Comparison of ENCODE assay signal across 12 cellular contexts in genomic region chr10:80195046-80195574, GRCh38. TPM values are rescaled to one million over a fixed set of nuclear protein-coding genes. Genes with fewer than 3 reads are reported as not detected.
DNase-seq lines count a peak whose midpoint lies in the region; ATAC-seq, FAIRE-seq and TF ChIP-seq lines count a peak whose summit lies in the region.
"Had no signal": no experiment of that assay in that cellular context is flagged by ENCODE, and none has a peak within 500 bp of the region (broad histone marks: within the 10 kb centered on the region; RNA-seq: fewer than 3 reads in every experiment).

No MANE protein-coding gene starts in this region.

- peaks cover 76% of the 10 kb centered on the region for H3K4me1 Mint-ChIP-seq in activated T-cell treated with anti-CD3 and anti-CD28 coated beads, Interleukin-2, amount 50 U/mL, for 72 hours (ENCODE audit: low read depth)
- H3K4me1 Mint-ChIP-seq in activated B cell treated with CpG ODN at 0.5 μM for 24 hours, result peaks cover 78% of the 10 kb centered on the region
- H3K4me1 Mint-ChIP-seq in stimulated activated naive B cell treated with anti-CD40 and anti-IgM and Interleukin-4, amounts not matched to agents 10 μg/mL and 1 μg/mL and 100 μg/mL, for 72 hours, result peaks cover 50 to 73% of the 10 kb centered on the region in 2 donors

- no peak for TF ChIP-seq EP300 in gastroesophageal sphincter (IDR thresholded peaks at IDR 0.05)

- H3K9me3 ChIP-seq in kidney (ENCODE audit: control insufficient read depth in 1 of 2, low read length in 2 of 2) (no peaks in the 10 kb centered on the region), gastroesophageal sphincter (no peaks in the 10 kb centered on the region)

- H3K27me3 Mint-ChIP-seq in activated T-cell treated with anti-CD3 and anti-CD28 coated beads, Interleukin-2, amount 50 U/mL, for 72 hours (ENCODE audit: low read depth), result no peaks in the 10 kb centered on the region
- no peaks in the 10 kb centered on the region for H3K27me3 Mint-ChIP-seq in activated B cell treated with CpG ODN at 0.5 μM for 24 hours
- H3K27me3 Mint-ChIP-seq in stimulated activated naive B cell treated with anti-CD40 and anti-IgM and Interleukin-4, amounts not matched to agents 10 μg/mL and 1 μg/mL and 100 μg/mL, for 72 hours, result no peaks in the 10 kb centered on the region

- no peak overlapping the region for H3K4me3 ChIP-seq in kidney (ENCODE audit: low read length in 2 of 2)
- H3K4me3 ChIP-seq in gastroesophageal sphincter, result no peak overlapping the region

- intact Hi-C loops in activated B cell treated with CpG ODN at 0.5 μM for 24 hours (cut with micrococcal nuclease), result loop anchor here (5.0 kb wide), 1 partner anchor 948 kb away; no protein-coding TSS in a partner anchor
- intact Hi-C loops in kidney (cut with DNase I), result no loop called here

- TF ChIP-seq POLR2A in gastroesophageal sphincter (IDR thresholded peaks at IDR 0.05), result no peak

- TF ChIP-seq CTCF in activated B cell treated with CpG ODN at 0.5 μM for 24 hours (IDR thresholded peaks at IDR 0.05) (no peak), kidney (IDR thresholded peaks at IDR 0.05; ENCODE audit: borderline replicate concordance, extremely low read depth, insufficient read depth) (no peak), gastroesophageal sphincter (IDR thresholded peaks at IDR 0.05) (no peak)

- peak overlapping the region; percentile 57 to 91 for H3K4me3 Mint-ChIP-seq in activated T-cell treated with anti-CD3 and anti-CD28 coated beads, Interleukin-2, amount 50 U/mL, for 72 hours
- peak overlapping the region; percentile 11 for H3K4me3 Mint-ChIP-seq in activated B cell treated with CpG ODN at 0.5 μM for 24 hours
- H3K4me3 Mint-ChIP-seq in stimulated activated naive B cell treated with anti-CD40 and anti-IgM and Interleukin-4, amounts not matched to agents 10 μg/mL and 1 μg/mL and 100 μg/mL, for 72 hours, result peak overlapping the region in 1 of 2 donors; percentile 47

- peaks cover 45 to 63% of the 10 kb centered on the region in 2 donors for H3K4me1 ChIP-seq in kidney (ENCODE audit: control insufficient read depth in 1 of 2, insufficient read depth in 1 of 2, low read depth in 1 of 2, low read length in 2 of 2)
- H3K4me1 ChIP-seq in gastroesophageal sphincter, result peaks cover 11 to 91% (median 30%) of the 10 kb centered on the region in 3 donors

- POLR2A ChIA-PET in activated B cell treated with CpG ODN at 0.5 μM for 24 hours (lab: Charles Lee), result no interaction called here

- peak overlapping the region; percentile 99 for H3K27ac Mint-ChIP-seq in activated T-cell treated with anti-CD3 and anti-CD28 coated beads, Interleukin-2, amount 50 U/mL, for 72 hours
- peak overlapping the region; percentile 94 for H3K27ac Mint-ChIP-seq in activated B cell treated with CpG ODN at 0.5 μM for 24 hours
- peak overlapping the region; percentile 92 for H3K27ac Mint-ChIP-seq in stimulated activated naive B cell treated with anti-CD40 and anti-IgM and Interleukin-4, amounts not matched to agents 10 μg/mL and 1 μg/mL and 100 μg/mL, for 72 hours

- H3K27me3 ChIP-seq in gastroesophageal sphincter, result no peaks in the 10 kb centered on the region

- CTCF ChIA-PET in activated B cell treated with CpG ODN at 0.5 μM for 24 hours (lab: Charles Lee), result interaction anchor here (1.4 to 1.8 kb wide), 2 partner anchors 9 to 10 kb away, joined by 4 to 5 read pairs; partner anchors contain the start of gene ANXA11

- no peak for DNase-seq in activated T-cell treated with anti-CD3 and anti-CD28 coated beads, Interleukin-2, amount 50 U/mL, for 72 hours
- DNase-seq in activated T-cell treated with anti-CD3 and anti-CD28 coated beads for 4 hours (no peak), activated B cell treated with CpG ODN at 0.5 μM for 24 hours (no peak), kidney (no peak), RPMI8226 (no peak)
- no peak for DNase-seq in stimulated activated naive B cell treated with anti-CD40 and anti-IgM and Interleukin-4, amounts not matched to agents 10 μg/mL and 1 μg/mL and 100 μg/mL, for 72 hours
- DNase-seq: NCI-H1694 treated with DMSO at 0.1 percent for 48 hours, occipital lobe, substantia nigra had no signal

- H3K27ac ChIP-seq in kidney (ENCODE audit: low read depth in 2 of 2, low read length in 2 of 2), result peak overlapping the region; percentile 83 to 94
- H3K27ac ChIP-seq in gastroesophageal sphincter, result peak overlapping the region in 2 of 4 donors; percentile 32 to 80

- no peak for FAIRE-seq in kidney (lab: Jason Lieb, UNC)

- H3K36me3 ChIP-seq in kidney (ENCODE audit: control insufficient read depth in 1 of 2, insufficient read depth in 2 of 2, low read length in 2 of 2), result no peaks in the 10 kb centered on the region
- H3K36me3 ChIP-seq in gastroesophageal sphincter, result peaks cover 0 to 13% of the 10 kb centered on the region in 2 donors

- no peak for ATAC-seq in activated T-cell treated with anti-CD3 and anti-CD28 coated beads, Interleukin-2, amount 50 U/mL, for 72 hours (replicated peaks in 1 of 2)
- ATAC-seq in activated B cell treated with CpG ODN at 0.5 μM for 24 hours (ENCODE audit: low read depth) (no peak), HG02588 (IDR thresholded peaks at IDR 0.05; ENCODE audit: unreplicated experiment) (no peak), gastroesophageal sphincter (no peak)
- no peak for ATAC-seq in stimulated activated naive B cell treated with anti-CD40 and anti-IgM and Interleukin-4, amounts not matched to agents 10 μg/mL and 1 μg/mL and 100 μg/mL, for 72 hours (replicated peaks)
- ATAC-seq: esophagus mucosa had no signal

- WGBS in gastroesophageal sphincter (ENCODE audit: low coverage in 1 of 2), 2 donors, result 83% methylated on average over 2 of the region's 4 CpGs; no CpG with 5 or more reads in 1 of the 2 donors

- H3K36me3 Mint-ChIP-seq in activated T-cell treated with anti-CD3 and anti-CD28 coated beads, Interleukin-2, amount 50 U/mL, for 72 hours (ENCODE audit: insufficient read depth in 2 of 2), result peaks cover 13 to 27% of the 10 kb centered on the region in 2 donors
- H3K36me3 Mint-ChIP-seq in activated B cell treated with CpG ODN at 0.5 μM for 24 hours (ENCODE audit: low read depth), result peaks cover 24% of the 10 kb centered on the region
- peaks cover 36 to 45% of the 10 kb centered on the region in 2 donors for H3K36me3 Mint-ChIP-seq in stimulated activated naive B cell treated with anti-CD40 and anti-IgM and Interleukin-4, amounts not matched to agents 10 μg/mL and 1 μg/mL and 100 μg/mL, for 72 hours

- H3K9me3 Mint-ChIP-seq in activated T-cell treated with anti-CD3 and anti-CD28 coated beads, Interleukin-2, amount 50 U/mL, for 72 hours, result peaks cover 7 to 8% of the 10 kb centered on the region in 2 donors
- H3K9me3 Mint-ChIP-seq in activated B cell treated with CpG ODN at 0.5 μM for 24 hours, result no peaks in the 10 kb centered on the region
- H3K9me3 Mint-ChIP-seq in stimulated activated naive B cell treated with anti-CD40 and anti-IgM and Interleukin-4, amounts not matched to agents 10 μg/mL and 1 μg/mL and 100 μg/mL, for 72 hours, result peaks cover 4 to 11% of the 10 kb centered on the region in 2 donors

- H3K9ac ChIP-seq in kidney (ENCODE audit: low read length in 2 of 2), result peak overlapping the region in 1 of 2 donors; percentile 55

RNA-seq across cellular contexts. Expression of gene ANXA11, which starts 10.2 kb away (rescaled TPM):
- 100 to 1,000 TPM; 207 to 229 TPM for total RNA-seq in activated T-cell treated with anti-CD3 and anti-CD28 coated beads, Interleukin-2, amount 50 U/mL, for 72 hours
- total RNA-seq in activated B cell treated with CpG ODN at 0.5 μM for 24 hours, result 178 and 190 TPM in 2 replicates
- 435 TPM for total RNA-seq in kidney
- 543 TPM for polyA plus RNA-seq in kidney (ENCODE audit: insufficient read depth, low read depth, low replicate concordance)
- total RNA-seq in gastroesophageal sphincter, result 100 to 1,000 TPM; 117 to 225 (median 162) TPM
